11 cellular contexts compared by ENCODE assay signal in the genomic region with DNA sequence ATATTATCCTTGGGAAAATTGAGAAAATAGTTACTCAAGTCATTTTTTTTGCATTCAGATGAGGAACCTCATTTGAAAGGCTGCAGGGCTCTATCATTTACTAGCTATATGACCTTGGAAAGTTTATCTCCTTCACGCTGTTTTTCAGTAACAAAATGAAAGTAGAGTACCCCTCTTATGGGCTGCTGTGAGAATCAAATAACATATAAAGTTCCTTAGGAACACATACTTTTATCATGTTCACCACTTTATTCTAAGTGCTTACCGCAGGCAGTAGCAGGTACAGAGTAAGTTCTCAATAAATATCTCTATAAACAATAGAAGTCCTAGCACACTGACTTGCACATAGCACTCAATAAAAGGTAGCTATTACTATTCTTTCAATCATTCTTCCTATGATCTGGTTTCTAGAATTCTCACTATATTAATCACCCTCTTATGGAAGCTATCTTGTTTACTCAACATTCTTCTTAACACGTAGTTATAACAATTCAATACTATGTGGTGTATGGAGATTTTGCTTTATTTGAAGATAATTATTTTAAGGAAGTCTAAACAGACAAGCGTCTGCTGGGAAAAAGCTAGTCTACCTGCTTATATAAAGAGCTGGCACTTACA. TPM values are rescaled to one million over a fixed set of nuclear protein-coding genes. Genes with fewer than 3 reads are reported as not detected.
A peak's percentile ranks its signal among the peaks of the same experiment; 100 is the strongest.
DNase-seq lines count a peak whose midpoint lies in the region; ATAC-seq, FAIRE-seq and TF ChIP-seq lines count a peak whose summit lies in the region.
"Had no signal": no experiment of that assay in that cellular context is flagged by ENCODE, and none has a peak within 500 bp of the region (broad histone marks: within the 10 kb centered on the region; RNA-seq: fewer than 3 reads in every experiment).

No MANE protein-coding gene starts in this region.

- TF ChIP-seq POLR2A in body of pancreas (IDR thresholded peaks at IDR 0.05) (no peak), GM12891 (IDR thresholded peaks at IDR 0.05; ENCODE audit: low read depth, low read length) (no peak)

- TF ChIP-seq CTCF in RWPE2 (IDR thresholded peaks at IDR 0.05; ENCODE audit: poor library complexity, severe bottlenecking) (no peak), fibroblast of lung (conservative IDR thresholded peaks at IDR 0.05 in 1 of 2, IDR thresholded peaks at IDR 0.05 in 1 of 2; ENCODE audit: low read depth in 1 of 2, low read length in 2 of 2) (no peak), body of pancreas (IDR thresholded peaks at IDR 0.05) (no peak)

- no peaks in the 10 kb centered on the region for H3K9me3 Mint-ChIP-seq in T-helper 2 cell treated with Interferon-gamma antibody and Interleukin-4, amounts not matched to agents 5 μg/mL and 100 μg/mL, for 36 hours

- peak overlapping the region; percentile 90 for H3K4me3 Mint-ChIP-seq in T-helper 2 cell treated with Interferon-gamma antibody and Interleukin-4, amounts not matched to agents 5 μg/mL and 100 μg/mL, for 36 hours

- H3K36me3 ChIP-seq in RWPE2 (ENCODE audit: low read depth) (peaks cover 16% of the 10 kb centered on the region), fibroblast of lung (ENCODE audit: control insufficient read depth, insufficient read depth, low read length) (peaks cover 2% of the 10 kb centered on the region), skeletal muscle tissue (ENCODE audit: control insufficient read depth in 3 of 3, insufficient read depth in 3 of 3, low read length in 3 of 3) (no peaks in the 10 kb centered on the region), body of pancreas (replicated peaks in 1 of 2; ENCODE audit: insufficient read depth in 1 of 2, low read depth in 2 of 2) (no peaks in the 10 kb centered on the region)
- H3K36me3 ChIP-seq: stomach had no signal

- 46 to 49% methylated on average over 4 of the region's 4 CpGs for WGBS in body of pancreas, 2 donors

- H4K20me1 ChIP-seq in fibroblast of lung (ENCODE audit: control insufficient read depth, extremely low read depth, insufficient read depth, low read length): no peaks in the 10 kb centered on the region

- intact Hi-C loops in body of pancreas (cut with DNase I): no loop called here

- peaks cover 8% of the 10 kb centered on the region for H3K4me1 ChIP-seq in RWPE2 (ENCODE audit: insufficient read depth, poor library complexity, severe bottlenecking)
- peaks cover 3% of the 10 kb centered on the region for H3K4me1 ChIP-seq in fibroblast of lung (ENCODE audit: control insufficient read depth, extremely low read depth, insufficient read depth, low read length)
- H3K4me1 ChIP-seq in skeletal muscle tissue (ENCODE audit: control insufficient read depth in 3 of 3, insufficient read depth in 3 of 3, low read length in 3 of 3): peaks cover 0 to 20% (median 17%) of the 10 kb centered on the region in 3 donors
- H3K4me1 ChIP-seq in body of pancreas: peaks cover 31% of the 10 kb centered on the region

- H3K4me2 ChIP-seq in fibroblast of lung (ENCODE audit: extremely low read depth, insufficient read depth, low read length): peak overlapping the region; percentile 54

- H3K9me3 ChIP-seq in RWPE2 (ENCODE audit: severe bottlenecking) (no peaks in the 10 kb centered on the region), fibroblast of lung (ENCODE audit: control insufficient read depth, insufficient read depth, low read depth, low read length) (no peaks in the 10 kb centered on the region), skeletal muscle tissue (ENCODE audit: control insufficient read depth in 3 of 3, low read length in 3 of 3) (no peaks in the 10 kb centered on the region), body of pancreas (peaks cover 0 to 3% (median 0%) of the 10 kb centered on the region in 3 donors)
- H3K9me3 ChIP-seq: stomach had no signal

- DNase-seq in T-helper 2 cell treated with Interferon-gamma antibody and Interleukin-4, amounts not matched to agents 5 μg/mL and 100 μg/mL, for 36 hours (ENCODE audit: low spot score): no peak
- DNase-seq in T-helper 2 cell: no peak
- no peak for DNase-seq in RWPE2 (ENCODE audit: low spot score)
- peak in 1 of 2 donors; percentile 26 for DNase-seq in fibroblast of lung (ENCODE audit: low read depth in 2 of 2)
- DNase-seq in body of pancreas: no peak
- DNase-seq in OCI-M1 (lab: John Stamatoyannopoulos, UW): no peak
- no peak for DNase-seq in GM12891 (ENCODE audit: insufficient read length, low spot score)
- DNase-seq: brain microvascular endothelial cell, stomach had no signal

- no peak overlapping the region for H2AFZ ChIP-seq in fibroblast of lung (ENCODE audit: low read length)

- no peak overlapping the region for H3K27ac Mint-ChIP-seq in T-helper 2 cell treated with Interferon-gamma antibody and Interleukin-4, amounts not matched to agents 5 μg/mL and 100 μg/mL, for 36 hours

- no peak overlapping the region for H3K9ac ChIP-seq in fibroblast of lung (ENCODE audit: insufficient read depth, low read length)
- H3K9ac ChIP-seq in skeletal muscle tissue (ENCODE audit: low read depth in 1 of 3, low read length in 3 of 3): peak overlapping the region in 1 of 3 donors; percentile 99

- no peak for ATAC-seq in RWPE2 (ENCODE audit: low read depth)
- no peak for ATAC-seq in body of pancreas

- no peaks in the 10 kb centered on the region for H3K27me3 Mint-ChIP-seq in T-helper 2 cell treated with Interferon-gamma antibody and Interleukin-4, amounts not matched to agents 5 μg/mL and 100 μg/mL, for 36 hours (ENCODE audit: low read depth)

- H3K36me3 Mint-ChIP-seq in T-helper 2 cell treated with Interferon-gamma antibody and Interleukin-4, amounts not matched to agents 5 μg/mL and 100 μg/mL, for 36 hours (ENCODE audit: low read depth): peaks cover 12% of the 10 kb centered on the region

- peak overlapping the region; percentile 86 for H3K27ac ChIP-seq in RWPE2 (ENCODE audit: poor library complexity, severe bottlenecking)
- no peak overlapping the region for H3K27ac ChIP-seq in fibroblast of lung (ENCODE audit: insufficient read depth, low read length)
- H3K27ac ChIP-seq in skeletal muscle tissue (ENCODE audit: low read depth, low read length): peak overlapping the region; percentile 99
- H3K27ac ChIP-seq in body of pancreas: no peak overlapping the region

- H3K4me3 ChIP-seq in RWPE2 (ENCODE audit: severe bottlenecking): no peak overlapping the region
- H3K4me3 ChIP-seq in fibroblast of lung (replicated peaks in 1 of 4; ENCODE audit: control extremely low read depth in 1 of 4, insufficient read depth in 1 of 4, low read depth in 3 of 4, low read length in 4 of 4): peak overlapping the region in 3 of 4 experiments; percentile 13 to 96 (median 95)
- H3K4me3 ChIP-seq in skeletal muscle tissue (ENCODE audit: low read length in 3 of 3): peak overlapping the region in 1 of 3 donors; percentile 93
- no peak overlapping the region for H3K4me3 ChIP-seq in body of pancreas

- H3K79me2 ChIP-seq in fibroblast of lung (ENCODE audit: control insufficient read depth, insufficient read depth, low read length): peaks cover 34% of the 10 kb centered on the region

- no peak for FAIRE-seq in GM12891 (lab: Jason Lieb, UNC)
- FAIRE-seq: TTC549 had no signal

- H3K27me3 ChIP-seq in RWPE2 (ENCODE audit: insufficient read depth, poor library complexity, severe bottlenecking) (no peaks in the 10 kb centered on the region), fibroblast of lung (ENCODE audit: control insufficient read depth, insufficient read depth, low read length) (no peaks in the 10 kb centered on the region), skeletal muscle tissue (ENCODE audit: control insufficient read depth in 3 of 3, insufficient read depth in 3 of 3, low read length in 3 of 3) (no peaks in the 10 kb centered on the region), body of pancreas (no peaks in the 10 kb centered on the region)
- H3K27me3 ChIP-seq: brain microvascular endothelial cell, stomach had no signal

- peaks cover 18% of the 10 kb centered on the region for H3K4me1 Mint-ChIP-seq in T-helper 2 cell treated with Interferon-gamma antibody and Interleukin-4, amounts not matched to agents 5 μg/mL and 100 μg/mL, for 36 hours (ENCODE audit: low read depth)

TF ChIP-seq in GM12891, 5 proteins besides CTCF, POLR2A, EP300 and RAD21:
- TF ChIP-seq TAF1 (IDR thresholded peaks at IDR 0.05; ENCODE audit: low read depth, low read length) (no peak), POU2F2 (IDR thresholded peaks at IDR 0.05; ENCODE audit: low read depth, low read length) (no peak), PAX5 (IDR thresholded peaks at IDR 0.05; ENCODE audit: insufficient read depth, low read length, severe bottlenecking) (no peak), SPI1 (IDR thresholded peaks at IDR 0.05; ENCODE audit: low read depth, low read length) (no peak), POLR2AphosphoS5 (IDR thresholded peaks at IDR 0.05; ENCODE audit: low read depth, low read length) (no peak)
TF ChIP-seq in GM12891: peak in this region for 0.

RNA-seq across cellular contexts. Expression of gene C11orf71, which starts 1.9 kb away (rescaled TPM):
- total RNA-seq in fibroblast of lung (3.9 and 9.6 TPM in 2 replicates), skeletal muscle tissue (8.4 TPM), body of pancreas (1 to 10 TPM; 5.4 to 8.2 TPM)
- polyA plus RNA-seq in fibroblast of lung: 3.5 and 4.0 TPM in 2 replicates
- 2.0 and 2.4 TPM in 2 replicates for polyA plus RNA-seq in fibroblast of lung (2012)
- 1.4 and 1.6 TPM in 2 replicates for polyA minus RNA-seq in fibroblast of lung (ENCODE audit: low replicate concordance)
- polyA plus RNA-seq in GM12891 (2012; ENCODE audit: low read depth, missing spikeins): 3.2 TPM

RNA-seq across cellular contexts. Expression of gene RBM7, which starts 2.1 kb away (rescaled TPM):
- total RNA-seq in fibroblast of lung (66.8 and 81.1 TPM in 2 replicates), skeletal muscle tissue (19.3 TPM), body of pancreas (1 to 10 TPM; 7.6 to 9.6 TPM)
- polyA plus RNA-seq in fibroblast of lung: 41.8 and 46.5 TPM in 2 replicates
- 34.5 and 39.2 TPM in 2 replicates for polyA plus RNA-seq in fibroblast of lung (2012)
- polyA minus RNA-seq in fibroblast of lung (ENCODE audit: low replicate concordance): 9.8 and 20.6 TPM in 2 replicates
- 15.1 TPM for polyA plus RNA-seq in GM12891 (2012; ENCODE audit: low read depth, missing spikeins)

RNA-seq across cellular contexts. Expression of gene REXO2, which starts 40.9 kb away (rescaled TPM):
- total RNA-seq in fibroblast of lung: 234 and 236 TPM in 2 replicates
- 269 and 372 TPM in 2 replicates for polyA plus RNA-seq in fibroblast of lung
- polyA plus RNA-seq in fibroblast of lung (2012): 184 and 240 TPM in 2 replicates
- polyA minus RNA-seq in fibroblast of lung (ENCODE audit: low replicate concordance): 12.4 and 13.1 TPM in 2 replicates
- 42.8 TPM for total RNA-seq in skeletal muscle tissue
- total RNA-seq in body of pancreas: 10 to 100 TPM; 92.1 to 95.9 TPM
- 6.3 TPM for polyA plus RNA-seq in GM12891 (2012; ENCODE audit: low read depth, missing spikeins)

Comparison
In these comparisons a context has a peak if more than half of its experiments do, and no peak if none do; other contexts are left out.
1. H3K27ac ChIP-seq: peak in RWPE2 (single experiment) and skeletal muscle tissue (single experiment); none in fibroblast of lung (single experiment) and body of pancreas (0 of 4).
2. H3K4me3 ChIP-seq: peak in fibroblast of lung (3 of 4); none in RWPE2 (single experiment) and body of pancreas (0 of 2).